8 cellular contexts compared by ENCODE assay signal in genomic region chr9:112793213-112793810, GRCh38. TPM values are rescaled to one million over a fixed set of nuclear protein-coding genes. Genes with fewer than 3 reads are reported as not detected.
A peak's percentile ranks its signal among the peaks of the same experiment; 100 is the strongest.
DNase-seq lines count a peak whose midpoint lies in the region; ATAC-seq and TF ChIP-seq lines count a peak whose summit lies in the region.

No MANE protein-coding gene starts in this region.

- no peaks in the 10 kb centered on the region for H3K9me3 ChIP-seq in A673 (ENCODE audit: low read depth, low read length, poor library complexity, severe bottlenecking)
- H3K9me3 ChIP-seq in fibroblast of lung (ENCODE audit: control insufficient read depth, insufficient read depth, low read depth, low read length), result no peaks in the 10 kb centered on the region
- no peaks in the 10 kb centered on the region for H3K9me3 ChIP-seq in transverse colon

- peak; percentile 73 for ATAC-seq in HG03378 (IDR thresholded peaks at IDR 0.05; ENCODE audit: unreplicated experiment)

- H3K36me3 ChIP-seq in A673 (ENCODE audit: insufficient read depth, low read length, poor library complexity, severe bottlenecking) (no peaks in the 10 kb centered on the region), fibroblast of lung (ENCODE audit: control insufficient read depth, insufficient read depth, low read length) (no peaks in the 10 kb centered on the region), transverse colon (no peaks in the 10 kb centered on the region)

- no peaks in the 10 kb centered on the region for H3K79me2 ChIP-seq in fibroblast of lung (ENCODE audit: control insufficient read depth, insufficient read depth, low read length)

- intact Hi-C loops in A673 (cut with micrococcal nuclease; ENCODE audit: unreplicated experiment) (loop anchor here (10.0 kb wide), 1 partner anchor 699 kb away; no protein-coding TSS in a partner anchor), transverse colon (cut with DNase I; ENCODE audit: low total_unique reads) (loop anchor here (10.0 kb wide), 1 partner anchor 79 kb away; the partner anchor contains the start of gene INIP)

- in situ Hi-C loops in GM13977 (cut with MboI; ENCODE audit: low pct_unique_long_range_greater_than_20kb, low sequenced_read_pairs, unreplicated experiment) (loop anchor here (25.0 kb wide), 3 partner anchors 356 to 1031 kb away; no protein-coding TSS in a partner anchor), transverse colon (cut with MboI; ENCODE audit: low pct_ligation_motif_present in 1 of 4, low pct_unique_long_range_greater_than_20kb in 1 of 4, low sequenced_read_pairs in 3 of 4) (no loop called here)

- no peak for TF ChIP-seq EP300 in transverse colon (IDR thresholded peaks at IDR 0.05; ENCODE audit: low read depth)

- DNase-seq in A673 (ENCODE audit: low spot score), result peak; percentile 78
- peak; percentile 66 for DNase-seq in GM13977 (ENCODE audit: low spot score)
- peak; percentile 82 for DNase-seq in OCI-M1 (lab: John Stamatoyannopoulos, UW)
- peak; percentile 76 for DNase-seq in activated T-cell treated with anti-CD3 and anti-CD28 coated beads for 4 hours
- peak; percentile 43 to 56 for DNase-seq in fibroblast of lung (ENCODE audit: low read depth in 2 of 2)
- DNase-seq in nucleus accumbens (lab: John Stamatoyannopoulos, UW), result peak in 50 of 56 donors; percentile 7 to 84 (median 53)
- DNase-seq in transverse colon, result peak; percentile 80

- peak; percentile 81 for TF ChIP-seq CTCF in A673 (conservative IDR thresholded peaks at IDR 0.05; ENCODE audit: low read depth, low read length)
- TF ChIP-seq CTCF in GM13977 (IDR thresholded peaks at IDR 0.05; ENCODE audit: extremely low read depth, insufficient read depth, missing control alignments), result peak; percentile 93
- peak; percentile 63 to 72 for TF ChIP-seq CTCF in fibroblast of lung (conservative IDR thresholded peaks at IDR 0.05 in 1 of 2, IDR thresholded peaks at IDR 0.05 in 1 of 2; ENCODE audit: low read depth in 1 of 2, low read length in 2 of 2)
- peak; percentile 65 to 70 (median 66) for TF ChIP-seq CTCF in transverse colon (IDR thresholded peaks at IDR 0.05)

- H3K4me2 ChIP-seq in fibroblast of lung (ENCODE audit: extremely low read depth, insufficient read depth, low read length), result no peak overlapping the region

- H3K4me3 ChIP-seq in A673 (ENCODE audit: low read depth, low read length, poor library complexity, severe bottlenecking) (no peak overlapping the region), fibroblast of lung (replicated peaks in 1 of 4; ENCODE audit: control extremely low read depth in 1 of 4, insufficient read depth in 1 of 4, low read depth in 3 of 4, low read length in 4 of 4) (no peak overlapping the region), transverse colon (no peak overlapping the region)

- H3K9ac ChIP-seq in fibroblast of lung (ENCODE audit: insufficient read depth, low read length), result no peak overlapping the region

- H3K27me3 ChIP-seq in A673 (replicated peaks; ENCODE audit: insufficient read depth, low read depth, low read length, poor library complexity) (no peaks in the 10 kb centered on the region), fibroblast of lung (ENCODE audit: control insufficient read depth, insufficient read depth, low read length) (no peaks in the 10 kb centered on the region), transverse colon (no peaks in the 10 kb centered on the region)

- WGBS in transverse colon (ENCODE audit: low coverage in 1 of 2), 2 donors, result 58 to 93% methylated on average over 3 to 5 of the region's 5 CpGs

- H4K20me1 ChIP-seq in fibroblast of lung (ENCODE audit: control insufficient read depth, extremely low read depth, insufficient read depth, low read length), result no peaks in the 10 kb centered on the region

- BruUV-seq in A673 (replicated peaks; lab: Mats Ljungman, UMichigan), result no TSS peak

- H3K27ac ChIP-seq in A673 (ENCODE audit: low read depth, low read length, poor library complexity, severe bottlenecking), result no peak overlapping the region
- H3K27ac ChIP-seq in fibroblast of lung (ENCODE audit: insufficient read depth, low read length), result no peak overlapping the region
- no peak overlapping the region for H3K27ac ChIP-seq in transverse colon

- CTCF ChIA-PET in A673 (lab: Charles Lee), result interaction anchor here (0.6 to 1.0 kb wide), 2 partner anchors 99 to 695 kb away, joined by 4 read pairs; no protein-coding TSS in a partner anchor

- H2AFZ ChIP-seq in fibroblast of lung (ENCODE audit: low read length), result no peak overlapping the region

- POLR2A ChIA-PET in A673 (lab: Charles Lee; ENCODE audit: low non-redundant PET), result no interaction called here

- no peak for TF ChIP-seq POLR2A in transverse colon (IDR thresholded peaks at IDR 0.05)

- no peaks in the 10 kb centered on the region for H3K4me1 ChIP-seq in A673 (ENCODE audit: insufficient read depth, low read length, poor library complexity, severe bottlenecking)
- H3K4me1 ChIP-seq in fibroblast of lung (ENCODE audit: control insufficient read depth, extremely low read depth, insufficient read depth, low read length), result no peaks in the 10 kb centered on the region
- H3K4me1 ChIP-seq in transverse colon, result peaks cover 0 to 26% (median 9%) of the 10 kb centered on the region in 4 donors

RNA-seq across cellular contexts. Expression of gene SNX30, which starts 42.8 kb away (rescaled TPM):
- total RNA-seq in A673 (2021) (6.1 and 6.6 TPM in 2 replicates), fibroblast of lung (20.3 and 20.6 TPM in 2 replicates), transverse colon (10 to 100 TPM; 15.7 to 46.4 (median 45.7) TPM)
- polyA plus RNA-seq in fibroblast of lung, result 7.9 and 10.8 TPM in 2 replicates
- polyA plus RNA-seq in fibroblast of lung (2012), result 7.2 and 8.3 TPM in 2 replicates
- polyA minus RNA-seq in fibroblast of lung (ENCODE audit: low replicate concordance), result 7.1 and 8.4 TPM in 2 replicates
